In genomic region chr1:183247484-183247883, GRCh38 we compare ENCODE assay signal across 25 cellular contexts.
A peak's percentile ranks its signal among the peaks of the same experiment; 100 is the strongest.
DNase-seq lines count a peak whose midpoint lies in the region; ATAC-seq, FAIRE-seq and TF ChIP-seq lines count a peak whose summit lies in the region.
"Had no signal": no experiment of that assay in that cellular context is flagged by ENCODE, and none has a peak within 500 bp of the region (broad histone marks: within the 10 kb centered on the region; RNA-seq: fewer than 3 reads in every experiment).

No MANE protein-coding gene starts in this region.

- no peak for ATAC-seq in GM18907 (IDR thresholded peaks at IDR 0.05; ENCODE audit: unreplicated experiment)
- ATAC-seq: A549; CD8-positive, alpha-beta T cell had no signal

- H3K9me3 ChIP-seq in mammary epithelial cell (replicated peaks; ENCODE audit: insufficient read depth, low read length) (no peaks in the 10 kb centered on the region), adipocyte (ENCODE audit: control insufficient read depth, low read length) (peaks cover 10% of the 10 kb centered on the region)

- DNase-seq in MCF 10A (ENCODE audit: unreplicated experiment) (no peak), mammary epithelial cell (no peak), adipocyte (ENCODE audit: low read depth) (no peak), bronchial epithelial cell (ENCODE audit: low read depth) (peak; percentile 62), epithelial cell of prostate (ENCODE audit: low read depth, low spot score) (no peak), NCI-H1436 (lab: John Stamatoyannopoulos, UW) (no peak), NCI-H2196 (lab: John Stamatoyannopoulos, UW; ENCODE audit: unreplicated experiment) (no peak)
- DNase-seq: AML-193; Caco-2; Calu3; CD4-positive, alpha-beta T cell; CD8-positive, alpha-beta T cell; DMS79 treated with DMSO at 0.1 percent for 48 hours; GF-D8 had no signal

- TF ChIP-seq CTCF in MCF 10A (IDR thresholded peaks at IDR 0.05; ENCODE audit: unreplicated experiment) (no peak), mammary epithelial cell (conservative IDR thresholded peaks at IDR 0.05 in 1 of 2, IDR thresholded peaks at IDR 0.05 in 1 of 2; ENCODE audit: extremely low read depth in 1 of 2, insufficient read depth in 1 of 2, low read depth in 1 of 2, low read length in 2 of 2) (no peak), bronchial epithelial cell (IDR thresholded peaks at IDR 0.05; ENCODE audit: insufficient read depth, low read length, severe bottlenecking) (no peak)

- H3K27ac Mint-ChIP-seq in MCF 10A (ENCODE audit: low read depth, unreplicated experiment), result peak overlapping the region; percentile 47
- H3K27ac Mint-ChIP-seq: B cell; CD4-positive, alpha-beta T cell; CD8-positive, alpha-beta T cell had no signal

- no peaks in the 10 kb centered on the region for H3K79me2 ChIP-seq in mammary epithelial cell (ENCODE audit: insufficient read depth, low read length)

- H3K36me3 Mint-ChIP-seq in MCF 10A (ENCODE audit: insufficient read depth, unreplicated experiment), result peaks cover 46% of the 10 kb centered on the region
- H3K36me3 Mint-ChIP-seq: CD8-positive, alpha-beta T cell had no signal

- H3K9me3 Mint-ChIP-seq in MCF 10A (ENCODE audit: unreplicated experiment), result peaks cover 15% of the 10 kb centered on the region
- H3K9me3 Mint-ChIP-seq: CD4-positive, alpha-beta T cell; CD8-positive, alpha-beta T cell had no signal

- no peak overlapping the region for H2AFZ ChIP-seq in mammary epithelial cell (ENCODE audit: low read depth, low read length)

- BruUV-seq in MCF 10A (replicated peaks; lab: Mats Ljungman, UMichigan) (no TSS peak), mammary epithelial cell (replicated peaks; lab: Mats Ljungman, UMichigan) (no TSS peak)

- POLR2A ChIA-PET in MCF 10A (lab: Yijun Ruan, JAX), result interaction anchor here (0.6 to 5.4 kb wide), 7 partner anchors 10 to 44 kb away, joined by 3 to 32 read pairs (median 5); no protein-coding TSS in a partner anchor

- dilution Hi-C loops in mammary epithelial cell (cut with HindIII; ENCODE audit: low sequenced_read_pairs), result no loop called here

- H3K4me1 ChIP-seq in mammary epithelial cell (ENCODE audit: insufficient read depth, low read length), result peaks cover 20% of the 10 kb centered on the region
- H3K4me1 ChIP-seq in adipocyte (ENCODE audit: control insufficient read depth, insufficient read depth, low read length), result peaks cover 63% of the 10 kb centered on the region
- H3K4me1 ChIP-seq: BLaER1 treated with 17β-estradiol and CSF1 and Interleukin-3, amounts not matched to agents 10 nM and 100 nM; Caco-2 had no signal

- in situ Hi-C loops in mammary epithelial cell (cut with MboI; ENCODE audit: low sequenced_read_pairs in 2 of 2), result no loop called here

- H3K9ac ChIP-seq in mammary epithelial cell (ENCODE audit: insufficient read depth, low read length) (no peak overlapping the region), adipocyte (ENCODE audit: low read length) (peak overlapping the region; percentile 29)
- H3K9ac ChIP-seq: BLaER1 treated with 17β-estradiol and CSF1 and Interleukin-3, amounts not matched to agents 10 nM and 100 nM had no signal

- intact Hi-C loops in MCF 10A (cut with micrococcal nuclease) (no loop called here), mammary epithelial cell (cut with micrococcal nuclease) (no loop called here)

- CTCF ChIA-PET in MCF 10A (lab: Yijun Ruan, JAX) (interaction anchor here (0.7 to 2.0 kb wide), 9 partner anchors 8 to 43 kb away, joined by 3 to 7 read pairs (median 5); no protein-coding TSS in a partner anchor), mammary epithelial cell (lab: Charles Lee; ENCODE audit: low non-redundant PET) (no interaction called here)

- 100% methylated on average over 3 of the region's 3 CpGs for WGBS in mammary epithelial cell (ENCODE audit: low coverage, missing lambda C conversion rate)

- no peak for FAIRE-seq in bronchial epithelial cell (lab: Jason Lieb, UNC)
- FAIRE-seq: A549, D721Med, G401.6, GM12892, GM18507, GM19239 had no signal

- H3K27me3 ChIP-seq in mammary epithelial cell (ENCODE audit: insufficient read depth, low read length), result no peaks in the 10 kb centered on the region
- H3K27me3 ChIP-seq in adipocyte (replicated peaks; ENCODE audit: control insufficient read depth, insufficient read depth, low read length), result no peaks in the 10 kb centered on the region
- H3K27me3 ChIP-seq in bronchial epithelial cell (ENCODE audit: control insufficient read depth, insufficient read depth, low read length), result no peaks in the 10 kb centered on the region
- H3K27me3 ChIP-seq: BLaER1 treated with 17β-estradiol and CSF1 and Interleukin-3, amounts not matched to agents 10 nM and 100 nM had no signal

- H3K36me3 ChIP-seq in mammary epithelial cell (ENCODE audit: insufficient read depth, low read length), result peaks cover 29% of the 10 kb centered on the region
- H3K36me3 ChIP-seq in adipocyte (ENCODE audit: control insufficient read depth, insufficient read depth, low read length, severe bottlenecking), result no peaks in the 10 kb centered on the region
- peaks cover 1% of the 10 kb centered on the region for H3K36me3 ChIP-seq in bronchial epithelial cell (ENCODE audit: control insufficient read depth, insufficient read depth, low read length)
- H3K36me3 ChIP-seq: BLaER1 treated with 17β-estradiol and CSF1 and Interleukin-3, amounts not matched to agents 10 nM and 100 nM had no signal

- H3K27ac ChIP-seq in mammary epithelial cell (ENCODE audit: insufficient read depth, low read depth, low read length), result no peak overlapping the region
- peak overlapping the region; percentile 84 for H3K27ac ChIP-seq in epithelial cell of prostate
- H3K27ac ChIP-seq: 22Rv1; A549; BLaER1 treated with 17β-estradiol and CSF1 and Interleukin-3, amounts not matched to agents 10 nM and 100 nM; C4-2B had no signal

- peaks cover 46% of the 10 kb centered on the region for H3K4me1 Mint-ChIP-seq in MCF 10A (ENCODE audit: insufficient read depth, unreplicated experiment)
- H3K4me1 Mint-ChIP-seq: B cell had no signal

- no peaks in the 10 kb centered on the region for H4K20me1 ChIP-seq in mammary epithelial cell (ENCODE audit: insufficient read depth, low read length)
- H4K20me1 ChIP-seq: BLaER1 treated with 17β-estradiol and CSF1 and Interleukin-3, amounts not matched to agents 10 nM and 100 nM had no signal

- H3K4me3 ChIP-seq in mammary epithelial cell (replicated peaks in 1 of 3; ENCODE audit: insufficient read depth in 1 of 3, low read depth in 2 of 3, low read length in 3 of 3) (no peak overlapping the region), adipocyte (ENCODE audit: low read length) (no peak overlapping the region), bronchial epithelial cell (ENCODE audit: low read depth, low read length) (no peak overlapping the region)
- H3K4me3 ChIP-seq: A549; BLaER1 treated with 17β-estradiol and CSF1 and Interleukin-3, amounts not matched to agents 10 nM and 100 nM had no signal

- H3K4me3 Mint-ChIP-seq in MCF 10A (ENCODE audit: unreplicated experiment), result no peak overlapping the region
- H3K4me3 Mint-ChIP-seq: B cell; CD4-positive, alpha-beta T cell; CD8-positive, alpha-beta T cell had no signal

- H3K27me3 Mint-ChIP-seq in MCF 10A (ENCODE audit: insufficient read depth, unreplicated experiment), result no peaks in the 10 kb centered on the region

- no peak overlapping the region for H3K4me2 ChIP-seq in mammary epithelial cell (ENCODE audit: insufficient read depth, low read depth, low read length)
- H3K4me2 ChIP-seq: A549; BLaER1 treated with 17β-estradiol and CSF1 and Interleukin-3, amounts not matched to agents 10 nM and 100 nM had no signal
